9 cellular contexts compared by ENCODE assay signal in the genomic region with DNA sequence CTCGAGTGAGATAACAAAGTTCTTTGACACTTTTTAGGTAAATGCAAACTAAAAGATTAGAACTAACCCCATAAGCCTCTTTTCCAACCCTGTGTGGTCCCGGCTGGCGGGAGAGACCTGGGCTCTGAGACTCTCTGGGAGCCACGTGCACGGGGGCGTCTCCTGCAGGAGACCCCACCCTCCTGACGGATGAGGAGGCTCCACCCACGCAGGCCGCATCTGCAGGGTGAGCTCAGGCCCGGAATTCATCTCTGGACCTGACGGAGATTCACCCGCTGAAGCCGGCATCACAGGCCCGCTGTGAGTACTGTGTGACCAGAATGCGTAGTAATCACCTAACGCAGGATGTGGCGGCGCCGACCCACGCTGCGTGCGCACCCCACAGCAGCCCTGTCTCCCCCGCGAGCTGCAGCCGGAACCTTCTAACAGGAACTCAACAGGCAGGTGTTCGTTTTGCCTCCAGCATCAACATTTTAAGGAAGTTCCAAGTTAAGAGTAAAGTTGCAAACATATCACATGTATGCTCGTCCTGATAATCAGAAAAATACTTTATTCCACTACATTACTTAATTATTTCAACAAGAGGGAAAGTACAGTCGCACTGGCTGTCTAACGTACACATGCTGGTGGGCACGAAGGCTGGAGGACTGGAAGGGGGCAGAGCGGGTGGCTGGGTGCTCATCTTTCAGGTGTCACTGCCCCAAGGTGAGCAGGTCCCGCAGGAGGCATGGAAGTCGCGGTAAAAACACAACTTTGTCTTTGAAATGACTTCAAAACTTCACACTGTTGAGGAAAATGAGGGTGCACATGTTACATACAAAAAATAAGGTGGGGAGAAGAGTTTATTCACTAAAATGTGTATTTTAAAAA. TPM values are rescaled to one million over a fixed set of nuclear protein-coding genes. Genes with fewer than 3 reads are reported as not detected.
DNase-seq lines count a peak whose midpoint lies in the region; ATAC-seq and TF ChIP-seq lines count a peak whose summit lies in the region.
"Had no signal": no experiment of that assay in that cellular context is flagged by ENCODE, and none has a peak within 500 bp of the region (broad histone marks: within the 10 kb centered on the region; RNA-seq: fewer than 3 reads in every experiment).

No MANE protein-coding gene starts in this region.

- H3K4me3 ChIP-seq in BE2C (ENCODE audit: low read depth, low read length), result no peak overlapping the region
- H3K4me3 ChIP-seq in rectal smooth muscle tissue (ENCODE audit: low read length), result peak overlapping the region; percentile 15
- H3K4me3 ChIP-seq in tibial nerve, result peak overlapping the region in 1 of 4 donors; percentile 36

- ATAC-seq in HG02759 (IDR thresholded peaks at IDR 0.05; ENCODE audit: unreplicated experiment), result peak; percentile 63

- TF ChIP-seq CTCF in BE2C (IDR thresholded peaks at IDR 0.05; ENCODE audit: low read depth, low read length) (no peak), tibial nerve (IDR thresholded peaks at IDR 0.05) (no peak)

- no peak overlapping the region for H3K9ac ChIP-seq in rectal smooth muscle tissue (ENCODE audit: low read length)

- peak; percentile 58 for DNase-seq in BE2C
- DNase-seq in activated CD4-positive, alpha-beta T cell treated with anti-CD3 and anti-CD28 coated beads for 1 hour, result peak; percentile 70
- peak; percentile 32 for DNase-seq in dermis blood vessel endothelial cell
- no peak for DNase-seq in COR-L47 (lab: John Stamatoyannopoulos, UW)
- no peak for DNase-seq in NCI-H748 (lab: John Stamatoyannopoulos, UW; ENCODE audit: unreplicated experiment)
- DNase-seq in tibial nerve (ENCODE audit: low spot score in 2 of 2), result no peak

- no peaks in the 10 kb centered on the region for H3K36me3 ChIP-seq in BE2C
- H3K36me3 ChIP-seq in rectal smooth muscle tissue (ENCODE audit: control insufficient read depth, insufficient read depth, low read length), result no peaks in the 10 kb centered on the region
- no peaks in the 10 kb centered on the region for H3K36me3 ChIP-seq in tibial nerve
- H3K36me3 ChIP-seq: adrenal gland had no signal

- H3K4me1 ChIP-seq in BE2C (no peaks in the 10 kb centered on the region), rectal smooth muscle tissue (ENCODE audit: control insufficient read depth, insufficient read depth, low read length) (no peaks in the 10 kb centered on the region), tibial nerve (peaks cover 0 to 25% (median 7%) of the 10 kb centered on the region in 4 donors)
- H3K4me1 ChIP-seq: adrenal gland had no signal

- no peak for TF ChIP-seq POLR2A in tibial nerve (IDR thresholded peaks at IDR 0.05)

- no peak overlapping the region for H3K27ac ChIP-seq in rectal smooth muscle tissue (ENCODE audit: low read depth, low read length)
- H3K27ac ChIP-seq in tibial nerve, result no peak overlapping the region
- H3K27ac ChIP-seq: adrenal gland had no signal

- no peak for TF ChIP-seq EP300 in tibial nerve (IDR thresholded peaks at IDR 0.05)

- H3K9me3 ChIP-seq in BE2C (no peaks in the 10 kb centered on the region), tibial nerve (no peaks in the 10 kb centered on the region)
- H3K9me3 ChIP-seq: adrenal gland had no signal

- H3K27me3 ChIP-seq in BE2C (peaks cover 82% of the 10 kb centered on the region), rectal smooth muscle tissue (ENCODE audit: control insufficient read depth, insufficient read depth, low read length) (peaks cover 17% of the 10 kb centered on the region), tibial nerve (peaks cover 0 to 68% of the 10 kb centered on the region in 2 donors)

- 54 to 56% methylated on average over 32 to 34 of the region's 34 CpGs for WGBS in tibial nerve, 2 donors

RNA-seq across cellular contexts. Expression of gene FGFRL1, which starts 44.5 kb away (rescaled TPM):
- 0.19 TPM for polyA plus RNA-seq in BE2C (2012; ENCODE audit: insufficient read depth, insufficient read length, low read depth)
- total RNA-seq in dermis blood vessel endothelial cell (12.8 and 20.8 TPM in 2 replicates), tibial nerve (10 to 100 TPM; 18.1 to 39.6 (median 26.4) TPM)

RNA-seq across cellular contexts. Expression of gene RNF212, which starts 57.4 kb away (rescaled TPM):
- polyA plus RNA-seq in BE2C (2012; ENCODE audit: insufficient read depth, insufficient read length, low read depth), result not detected
- total RNA-seq in dermis blood vessel endothelial cell (0.85 and 1.1 TPM in 2 replicates), tibial nerve (10 to 100 TPM in 2 of 4 donors, 1 to 10 TPM in 2; 2.5 to 24.7 (median 9.8) TPM)

Comparison
In these comparisons a context has a peak if more than half of its experiments do, and no peak if none do; other contexts are left out.
1. DNase-seq: peak in BE2C (single experiment), activated CD4-positive, alpha-beta T cell treated with anti-CD3 and anti-CD28 coated beads for 1 hour (single experiment) and dermis blood vessel endothelial cell (single experiment); none in COR-L47 (single experiment), NCI-H748 (single experiment) and tibial nerve (0 of 2).